ENCODE assay signal across 14 cellular contexts in the genomic region with DNA sequence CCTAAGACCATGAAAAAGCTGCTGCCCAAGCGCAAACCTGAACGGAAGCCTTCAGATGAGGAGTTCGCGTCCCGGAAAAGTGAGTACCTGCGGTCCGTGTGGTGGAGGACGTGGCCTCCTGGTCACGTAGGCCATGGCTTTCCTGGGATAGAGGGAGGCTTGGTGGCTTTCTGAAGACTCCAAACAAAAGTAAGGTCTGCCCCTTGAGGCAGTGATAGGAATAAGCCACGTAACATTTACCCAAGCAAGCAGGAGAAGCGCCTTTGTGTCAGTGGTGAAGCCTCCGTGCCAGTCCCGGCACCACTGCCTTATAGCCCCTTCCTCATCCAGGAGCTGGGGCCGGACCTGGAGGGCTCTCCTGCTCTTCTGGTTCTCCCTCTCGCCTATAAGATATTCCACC. TPM values are rescaled to one million over a fixed set of nuclear protein-coding genes. Genes with fewer than 3 reads are reported as not detected.
"Had no signal": no experiment of that assay in that cellular context is flagged by ENCODE, and none has a peak within 500 bp of the region (broad histone marks: within the 10 kb centered on the region; RNA-seq: fewer than 3 reads in every experiment).

No MANE protein-coding gene starts in this region.

- DNase-seq: activated CD4-positive, alpha-beta T cell treated with anti-CD3 and anti-CD28 coated beads for 4 hours; activated CD8-positive, alpha-beta memory T cell treated with anti-CD3 and anti-CD28 coated beads, Interleukin-2, amount 50 U/mL, for 48 hours; activated CD8-positive, alpha-beta T cell treated with anti-CD3 and anti-CD28 coated beads, Interleukin-2, amount 10 ng/mL, durations not matched to agents 7 days and 5 days; activated naive CD4-positive, alpha-beta T cell; body of pancreas; dermis blood vessel endothelial cell; left lung; stimulated activated CD4-positive, alpha-beta T cell treated with anti-CD3 and anti-CD28 coated beads, Interleukin-2, amount 100 ng/mL, for 48 hours; stimulated activated naive CD8-positive, alpha-beta T cell treated with anti-CD3 and anti-CD28 coated beads, Interleukin-15, Interleukin-2, amounts not matched to agents 100 U/mL and 50 U/mL, for 24 hours; T1000; upper lobe of right lung had no signal

- H3K27me3 ChIP-seq: body of pancreas, left lung, suprapubic skin, upper lobe of right lung had no signal

- H3K4me3 ChIP-seq: body of pancreas, left lung, suprapubic skin, upper lobe of right lung had no signal

- ATAC-seq: activated CD8-positive, alpha-beta T cell treated with anti-CD3 and anti-CD28 coated beads, Interleukin-2, amount 10 ng/mL, durations not matched to agents 7 days and 5 days; body of pancreas; left lung; stimulated activated naive CD8-positive, alpha-beta T cell treated with anti-CD3 and anti-CD28 coated beads, Interleukin-15, Interleukin-2, amounts not matched to agents 100 U/mL and 50 U/mL, for 24 hours had no signal

- H3K4me1 ChIP-seq: left lung had no signal

- H3K27ac ChIP-seq: body of pancreas, left lung, suprapubic skin, upper lobe of right lung had no signal

- H3K9me3 ChIP-seq: body of pancreas, left lung, suprapubic skin, upper lobe of right lung had no signal

- FAIRE-seq: islet of Langerhans had no signal

RNA-seq across cellular contexts. Expression of gene TEX29, which starts 34.3 kb away (rescaled TPM):
- total RNA-seq: activated CD8-positive, alpha-beta T cell treated with anti-CD3 and anti-CD28 coated beads, Interleukin-2, amount 10 ng/mL, durations not matched to agents 7 days and 5 days; body of pancreas; pulmonary artery endothelial cell; suprapubic skin had no signal
